In genomic region chr13:37011788-37012187, GRCh38 we compare ENCODE assay signal across 26 cellular contexts.
"Had no signal": no experiment of that assay in that cellular context is flagged by ENCODE, and none has a peak within 500 bp of the region (broad histone marks: within the 10 kb centered on the region; RNA-seq: fewer than 3 reads in every experiment).

No MANE protein-coding gene starts in this region.

- H3K9me3 Mint-ChIP-seq: activated CD4-positive, alpha-beta memory T cell treated with anti-CD3 and anti-CD28 coated beads for 36 hours; activated CD4-positive, alpha-beta T cell treated with anti-CD3 and anti-CD28 coated beads, Interleukin-2, amount 10 ng/mL, durations not matched to agents 24 days and 14 days; brain; effector memory CD8-positive, alpha-beta T cell; nephron; T-helper 1 cell treated with Interleukin-12 subunit alpha and Interleukin-12 subunit beta and Interleukin-4 antibody, amounts not matched to agents 30 μg/mL and 1 μg/mL, for 36 hours had no signal

- ATAC-seq: activated CD8-positive, alpha-beta memory T cell treated with anti-CD3 and anti-CD28 coated beads, Interleukin-2, amount 10 ng/mL, durations not matched to agents 7 days and 5 days; activated naive CD4-positive, alpha-beta T cell treated with anti-CD3 and anti-CD28 coated beads, Interleukin-2, amount 50 U/mL, for 72 hours; effector memory CD8-positive, alpha-beta T cell; gastroesophageal sphincter; left cardiac atrium; left ventricle myocardium superior; right lobe of liver had no signal

- H3K4me2 ChIP-seq: hepatocyte had no signal

- H3K27me3 ChIP-seq: adrenal gland, ascending aorta, cardiac muscle cell, gastroesophageal sphincter, hepatocyte, right lobe of liver, tibial nerve had no signal

- H3K4me3 Mint-ChIP-seq: activated CD4-positive, alpha-beta memory T cell treated with anti-CD3 and anti-CD28 coated beads for 36 hours; activated CD4-positive, alpha-beta T cell treated with anti-CD3 and anti-CD28 coated beads, Interleukin-2, amount 10 ng/mL, durations not matched to agents 24 days and 14 days; activated CD8-positive, alpha-beta memory T cell treated with anti-CD3 and anti-CD28 coated beads, Interleukin-2, amount 10 ng/mL, durations not matched to agents 7 days and 5 days; brain; effector memory CD8-positive, alpha-beta T cell; nephron; T-helper 1 cell treated with Interleukin-12 subunit alpha and Interleukin-12 subunit beta and Interleukin-4 antibody, amounts not matched to agents 30 μg/mL and 1 μg/mL, for 36 hours had no signal

- H3K27ac ChIP-seq: adrenal gland, ascending aorta, cardiac muscle cell, gastroesophageal sphincter, hepatocyte, right lobe of liver, tibial nerve had no signal

- FAIRE-seq: keratinocyte, urothelium cell line had no signal

- DNase-seq: activated CD4-positive, alpha-beta memory T cell treated with anti-CD3 and anti-CD28 coated beads for 36 hours; activated CD4-positive, alpha-beta T cell treated with anti-CD3 and anti-CD28 coated beads, Interleukin-2, amount 10 ng/mL, durations not matched to agents 24 days and 14 days; activated CD4-positive, CD25-positive, alpha-beta regulatory T cell treated with anti-CD3 and anti-CD28 coated beads, Interleukin-2, amount 50 U/mL, for 72 hours; activated CD8-positive, alpha-beta memory T cell treated with anti-CD3 and anti-CD28 coated beads, Interleukin-2, amount 10 ng/mL, durations not matched to agents 7 days and 5 days; activated gamma-delta T cell treated with Interleukin-2 at 50 U/mL for 16 hours; adrenal gland; cortex of kidney; effector memory CD8-positive, alpha-beta T cell; left cardiac atrium; left ventricle myocardium superior; right lobe of liver; stimulated activated CD4-positive, alpha-beta T cell treated with anti-CD3 and anti-CD28 coated beads, Interleukin-2, amount 100 ng/mL, for 48 hours; stimulated activated naive CD4-positive, alpha-beta T cell treated with Interleukin-2 at 50 U/mL for 16 hours; T1000 had no signal

- H3K4me3 ChIP-seq: adrenal gland, ascending aorta, cardiac muscle cell, gastroesophageal sphincter, hepatocyte, right lobe of liver, tibial nerve had no signal

- H2AFZ ChIP-seq: hepatocyte had no signal

- H3K27me3 Mint-ChIP-seq: activated CD4-positive, alpha-beta memory T cell treated with anti-CD3 and anti-CD28 coated beads for 36 hours; activated CD4-positive, alpha-beta T cell treated with anti-CD3 and anti-CD28 coated beads, Interleukin-2, amount 10 ng/mL, durations not matched to agents 24 days and 14 days; activated CD8-positive, alpha-beta memory T cell treated with anti-CD3 and anti-CD28 coated beads, Interleukin-2, amount 10 ng/mL, durations not matched to agents 7 days and 5 days; brain; effector memory CD8-positive, alpha-beta T cell; progenitor cell of endocrine pancreas had no signal

- H3K9me3 ChIP-seq: ascending aorta, gastroesophageal sphincter, right lobe of liver, tibial nerve had no signal

- H3K27ac Mint-ChIP-seq: activated CD4-positive, alpha-beta T cell treated with anti-CD3 and anti-CD28 coated beads, Interleukin-2, amount 10 ng/mL, durations not matched to agents 24 days and 14 days; activated CD8-positive, alpha-beta memory T cell treated with anti-CD3 and anti-CD28 coated beads, Interleukin-2, amount 10 ng/mL, durations not matched to agents 7 days and 5 days; brain; effector memory CD8-positive, alpha-beta T cell; nephron; progenitor cell of endocrine pancreas; T-helper 1 cell treated with Interleukin-12 subunit alpha and Interleukin-12 subunit beta and Interleukin-4 antibody, amounts not matched to agents 30 μg/mL and 1 μg/mL, for 36 hours had no signal

- H3K4me1 ChIP-seq: adrenal gland, ascending aorta, gastroesophageal sphincter, right lobe of liver, tibial nerve had no signal

- H3K4me1 Mint-ChIP-seq: brain, nephron had no signal
